Comparison of ENCODE assay signal across 25 cellular contexts in genomic region chr11:70353900-70354568, GRCh38. TPM values are rescaled to one million over a fixed set of nuclear protein-coding genes. Genes with fewer than 3 reads are reported as not detected.
DNase-seq lines count a peak whose midpoint lies in the region; ATAC-seq and TF ChIP-seq lines count a peak whose summit lies in the region.
"Had no signal": no experiment of that assay in that cellular context is flagged by ENCODE, and none has a peak within 500 bp of the region (broad histone marks: within the 10 kb centered on the region; RNA-seq: fewer than 3 reads in every experiment).

No MANE protein-coding gene starts in this region.

- H3K27ac Mint-ChIP-seq in WTC11 (peak overlapping the region; percentile 65), endothelial cell (ENCODE audit: unreplicated experiment) (no peak overlapping the region), progenitor cell of endocrine pancreas (peak overlapping the region; percentile 33)

- ATAC-seq in Right ventricle myocardium superior (ENCODE audit: poor library complexity), result peak; percentile 27
- ATAC-seq in heart left ventricle, result no peak
- ATAC-seq in WTC11, result no peak
- ATAC-seq in GM18870 (IDR thresholded peaks at IDR 0.05; ENCODE audit: unreplicated experiment), result no peak
- ATAC-seq: A549, HCT116 had no signal

- POLR2A ChIA-PET in WTC11 (lab: Charles Lee), result no interaction called here

- TF ChIP-seq CTCF in heart left ventricle (IDR thresholded peaks at IDR 0.05), result no peak
- TF ChIP-seq CTCF in WTC11 (IDR thresholded peaks at IDR 0.05), result no peak
- no peak for TF ChIP-seq CTCF in endothelial cell (IDR thresholded peaks at IDR 0.05; ENCODE audit: unreplicated experiment)
- no peak for TF ChIP-seq CTCF in progenitor cell of endocrine pancreas (IDR thresholded peaks at IDR 0.05; ENCODE audit: unreplicated experiment)

- H3K27me3 Mint-ChIP-seq in WTC11 (ENCODE audit: low read depth), result no peaks in the 10 kb centered on the region
- H3K27me3 Mint-ChIP-seq in endothelial cell (ENCODE audit: unreplicated experiment), result no peaks in the 10 kb centered on the region
- H3K27me3 Mint-ChIP-seq in progenitor cell of endocrine pancreas, result no peaks in the 10 kb centered on the region
- H3K27me3 Mint-ChIP-seq: CD4-positive, alpha-beta memory T cell had no signal

- intact Hi-C loops in Right ventricle myocardium superior (cut with DNase I), result no loop called here
- intact Hi-C loops in heart left ventricle (cut with DNase I), result no loop called here

- no peaks in the 10 kb centered on the region for H3K4me1 ChIP-seq in heart left ventricle
- H3K4me1 ChIP-seq: A549 had no signal

- CTCF ChIA-PET in WTC11 (lab: Charles Lee), result no interaction called here

- H3K4me3 ChIP-seq in heart left ventricle, result no peak overlapping the region
- H3K4me3 ChIP-seq: A549 had no signal

- H3K4me1 Mint-ChIP-seq in WTC11 (0 out of 2 replicates have a peak, but pooled peaks cover 2% of the 10 kb centered on the region), endothelial cell (ENCODE audit: unreplicated experiment) (peaks cover 3% of the 10 kb centered on the region), progenitor cell of endocrine pancreas (ENCODE audit: low read depth) (no peaks in the 10 kb centered on the region)

- no peaks in the 10 kb centered on the region for H3K9me3 ChIP-seq in heart left ventricle
- H3K9me3 ChIP-seq: A549 had no signal

- H3K27me3 ChIP-seq in heart left ventricle, result no peaks in the 10 kb centered on the region

- DNase-seq in Right ventricle myocardium superior (no peak), heart left ventricle (no peak), WTC11 (ENCODE audit: low spot score) (no peak), endothelial cell (ENCODE audit: low spot score) (no peak), progenitor cell of endocrine pancreas (ENCODE audit: low spot score, unreplicated experiment) (no peak), HK-2 (ENCODE audit: unreplicated experiment) (no peak)
- DNase-seq: AML-193; C1 segment of cervical spinal cord; CD4-positive, alpha-beta memory T cell; DMS79 treated with DMSO at 0.1 percent for 48 hours; GF-D8; NCI-H1048; NCI-H1417; NCI-H1694 treated with DMSO at 0.1 percent for 48 hours; NCI-H2081 treated with DMSO at 0.1 percent for 48 hours; NCI-H2171; NCI-H226; NCI-H510A; NCI-H69; RPMI8226; SHP77 had no signal

- 92 to 94% (median 93%) methylated on average over 19 of the region's 19 CpGs for WGBS in heart left ventricle, 4 donors

- H3K9me3 Mint-ChIP-seq in WTC11 (no peaks in the 10 kb centered on the region), endothelial cell (ENCODE audit: unreplicated experiment) (no peaks in the 10 kb centered on the region), progenitor cell of endocrine pancreas (ENCODE audit: low read depth) (no peaks in the 10 kb centered on the region)
- H3K9me3 Mint-ChIP-seq: CD4-positive, alpha-beta memory T cell had no signal

- no peak for TF ChIP-seq POLR2A in heart left ventricle (IDR thresholded peaks at IDR 0.05)

- H3K27ac ChIP-seq in heart left ventricle, result no peak overlapping the region
- H3K27ac ChIP-seq: A549, HL-60 had no signal

- peaks cover 0 to 93% (median 80%) of the 10 kb centered on the region in 9 donors for H3K36me3 ChIP-seq in heart left ventricle

- H3K36me3 Mint-ChIP-seq in WTC11, result peaks cover 74% of the 10 kb centered on the region
- H3K36me3 Mint-ChIP-seq in endothelial cell (ENCODE audit: low read depth, unreplicated experiment), result peaks cover 23% of the 10 kb centered on the region
- peaks cover 22% of the 10 kb centered on the region for H3K36me3 Mint-ChIP-seq in progenitor cell of endocrine pancreas (ENCODE audit: insufficient read depth)

- H3K4me3 Mint-ChIP-seq in WTC11, result no peak overlapping the region
- peak overlapping the region; percentile 57 for H3K4me3 Mint-ChIP-seq in endothelial cell (ENCODE audit: unreplicated experiment)
- no peak overlapping the region for H3K4me3 Mint-ChIP-seq in progenitor cell of endocrine pancreas (ENCODE audit: low read depth)
- H3K4me3 Mint-ChIP-seq: CD4-positive, alpha-beta memory T cell had no signal

TF ChIP-seq in WTC11, 78 proteins besides CTCF, POLR2A, EP300 and RAD21:
- no peak for TF ChIP-seq ZNF232 (CRISPR knock-in tag; IDR thresholded peaks at IDR 0.05)
- no peak for TF ChIP-seq ATF2 (CRISPR knock-in tag; IDR thresholded peaks at IDR 0.05; ENCODE audit: borderline replicate concordance, low read depth)
- TF ChIP-seq EMX1 (CRISPR knock-in tag; IDR thresholded peaks at IDR 0.05), result no peak
- no peak for TF ChIP-seq ZNF423 (CRISPR knock-in tag; IDR thresholded peaks at IDR 0.05)
- TF ChIP-seq TEAD4 (CRISPR knock-in tag; IDR thresholded peaks at IDR 0.05), result no peak

RNA-seq across cellular contexts. Expression of gene CTTN, which starts 44.3 kb away (rescaled TPM):
- total RNA-seq in Right ventricle myocardium superior, result 156 TPM
- total RNA-seq in heart left ventricle, result 100 to 1,000 TPM; 109 to 186 (median 143) TPM
- polyA plus RNA-seq in heart left ventricle, result 100 to 1,000 TPM in 1 of 2 donors, 10 to 100 TPM in 1; 77.3 to 100 TPM
- total RNA-seq in WTC11 (2021), result 216 to 281 TPM (median 222 TPM) in 3 replicates
- 458 TPM for total RNA-seq in endothelial cell (ENCODE audit: unreplicated experiment)
- 239 and 244 TPM in 2 replicates for total RNA-seq in progenitor cell of endocrine pancreas
